19 cellular contexts compared by ENCODE assay signal in genomic region chr10:66625709-66626590, GRCh38.
DNase-seq lines count a peak whose midpoint lies in the region; TF ChIP-seq lines count a peak whose summit lies in the region.
"Had no signal": no experiment of that assay in that cellular context is flagged by ENCODE, and none has a peak within 500 bp of the region (broad histone marks: within the 10 kb centered on the region; RNA-seq: fewer than 3 reads in every experiment).

No MANE protein-coding gene starts in this region.

- H3K27me3 ChIP-seq in breast epithelium, result no peaks in the 10 kb centered on the region

- CTCF ChIA-PET in MCF 10A (lab: Yijun Ruan, JAX), result interaction anchor here (0.6 to 3.2 kb wide), 9 partner anchors 10 to 1893 kb away, joined by 3 to 12 read pairs (median 4); no protein-coding TSS in a partner anchor

- no peaks in the 10 kb centered on the region for H3K27me3 Mint-ChIP-seq in MCF 10A (ENCODE audit: insufficient read depth, unreplicated experiment)

- H3K4me1 Mint-ChIP-seq in MCF 10A (ENCODE audit: insufficient read depth, unreplicated experiment), result peaks cover 19% of the 10 kb centered on the region

- TF ChIP-seq POLR2A in breast epithelium (IDR thresholded peaks at IDR 0.05), result no peak

- POLR2A ChIA-PET in MCF 10A (lab: Yijun Ruan, JAX), result interaction anchor here (0.6 to 1.7 kb wide), 2 partner anchors 45 to 304 kb away, joined by 4 read pairs; no protein-coding TSS in a partner anchor

- no peaks in the 10 kb centered on the region for H3K9me3 ChIP-seq in breast epithelium
- H3K9me3 ChIP-seq: Caco-2, SK-N-SH had no signal

- TF ChIP-seq CTCF in MCF 10A (IDR thresholded peaks at IDR 0.05; ENCODE audit: unreplicated experiment) (no peak), breast epithelium (IDR thresholded peaks at IDR 0.05) (no peak)

- no peak overlapping the region for H3K27ac Mint-ChIP-seq in MCF 10A (ENCODE audit: low read depth, unreplicated experiment)

- BruUV-seq in MCF 10A (replicated peaks; lab: Mats Ljungman, UMichigan), result no TSS peak

- H3K36me3 Mint-ChIP-seq in MCF 10A (ENCODE audit: insufficient read depth, unreplicated experiment), result no peaks in the 10 kb centered on the region

- H3K4me1 ChIP-seq in breast epithelium, result no peaks in the 10 kb centered on the region
- H3K4me1 ChIP-seq: Caco-2 had no signal

- H3K9me3 Mint-ChIP-seq in MCF 10A (ENCODE audit: unreplicated experiment), result no peaks in the 10 kb centered on the region

- no peaks in the 10 kb centered on the region for H3K36me3 ChIP-seq in breast epithelium

- DNase-seq in MCF 10A (ENCODE audit: unreplicated experiment) (peak; percentile 22), breast epithelium (ENCODE audit: low spot score in 2 of 2) (no peak), NCI-H69 (lab: John Stamatoyannopoulos, UW) (peak; percentile 32), iris pigment epithelial cell (ENCODE audit: low read depth) (peak; percentile 35), cortex of kidney (lab: John Stamatoyannopoulos, UW) (no peak), CD1c-positive myeloid dendritic cell (ENCODE audit: extremely low spot score) (no peak)
- DNase-seq in activated CD8-positive, alpha-beta memory T cell treated with anti-CD3 and anti-CD28 coated beads for 24 hours, result no peak
- DNase-seq: C1 segment of cervical spinal cord, Caco-2, DMS153, H7, MV-4-11, NCI-H1436, NCI-H2029 treated with DMSO at 0.1 percent for 48 hours, NCI-H345, NCI-H82, SK-N-SH, T-helper 1 cell had no signal

- H3K4me3 Mint-ChIP-seq in MCF 10A (ENCODE audit: unreplicated experiment), result no peak overlapping the region

- no peak overlapping the region for H3K4me3 ChIP-seq in breast epithelium

- no peak overlapping the region for H3K27ac ChIP-seq in breast epithelium
- H3K27ac ChIP-seq: HL-60 had no signal

- intact Hi-C loops in MCF 10A (cut with micrococcal nuclease), result loop anchor here (5.0 to 10.0 kb wide), 4 partner anchors 306 to 1894 kb away; no protein-coding TSS in a partner anchor
- intact Hi-C loops in breast epithelium (cut with DNase I; ENCODE audit: low total_unique reads), result no loop called here

Comparison
In these comparisons a context has a peak if more than half of its experiments do, and no peak if none do; other contexts are left out.
1. DNase-seq: peak in MCF 10A (single experiment), NCI-H69 (single experiment) and iris pigment epithelial cell (single experiment); none in breast epithelium (0 of 2), cortex of kidney (single experiment), activated CD8-positive, alpha-beta memory T cell treated with anti-CD3 and anti-CD28 coated beads for 24 hours (single experiment) and CD1c-positive myeloid dendritic cell (single experiment).